Comparison of ENCODE assay signal across 8 cellular contexts in genomic region chr5:150562832-150563231, GRCh38. TPM values are rescaled to one million over a fixed set of nuclear protein-coding genes. Genes with fewer than 3 reads are reported as not detected.
DNase-seq lines count a peak whose midpoint lies in the region; ATAC-seq and TF ChIP-seq lines count a peak whose summit lies in the region.

No MANE protein-coding gene starts in this region.

- H3K4me1 ChIP-seq in breast epithelium: peaks cover 0 to 4% of the 10 kb centered on the region in 2 donors

- H3K4me3 Mint-ChIP-seq in nephron: no peak overlapping the region

- no peak overlapping the region for H3K4me3 ChIP-seq in AG09309 (ENCODE audit: control insufficient read depth, low read depth, low read length)
- H3K4me3 ChIP-seq in breast epithelium: no peak overlapping the region

- intact Hi-C loops in breast epithelium (cut with DNase I; ENCODE audit: low total_unique reads): no loop called here

- H3K27me3 ChIP-seq in breast epithelium: no peaks in the 10 kb centered on the region

- DNase-seq in AG09309 (ENCODE audit: low read depth) (no peak), GM04504 (ENCODE audit: low read depth) (peak; percentile 19), NCI-H774 (lab: John Stamatoyannopoulos, UW) (peak; percentile 0), breast epithelium (ENCODE audit: low spot score in 2 of 2) (no peak), NCI-H2081 treated with DMSO at 0.1 percent for 48 hours (lab: John Stamatoyannopoulos, UW) (no peak)

- H3K4me1 Mint-ChIP-seq in nephron: peaks cover 13% of the 10 kb centered on the region

- TF ChIP-seq CTCF in AG09309 (IDR thresholded peaks at IDR 0.05; ENCODE audit: control insufficient read depth, insufficient read depth, low read depth, low read length, missing control alignments) (peak; percentile 60), breast epithelium (IDR thresholded peaks at IDR 0.05) (peak; percentile 51 to 53 (median 52)), nephron (IDR thresholded peaks at IDR 0.05; ENCODE audit: unreplicated experiment in 3 of 3) (peak; percentile 51 to 56 (median 52))

- no peak overlapping the region for H3K27ac ChIP-seq in breast epithelium

- H3K27ac Mint-ChIP-seq in nephron: peak overlapping the region; percentile 8 to 69 (median 61)

- H3K36me3 Mint-ChIP-seq in nephron (ENCODE audit: low read depth): peaks cover 4% of the 10 kb centered on the region

- H3K9me3 Mint-ChIP-seq in nephron: peaks cover 4% of the 10 kb centered on the region

- ATAC-seq in HG02759 (IDR thresholded peaks at IDR 0.05; ENCODE audit: unreplicated experiment): no peak
- ATAC-seq in HG02610 (IDR thresholded peaks at IDR 0.05; ENCODE audit: unreplicated experiment): no peak

- no peaks in the 10 kb centered on the region for H3K9me3 ChIP-seq in breast epithelium

- no peaks in the 10 kb centered on the region for H3K36me3 ChIP-seq in breast epithelium

- TF ChIP-seq POLR2A in breast epithelium (IDR thresholded peaks at IDR 0.05): no peak

- no peaks in the 10 kb centered on the region for H3K27me3 Mint-ChIP-seq in nephron (ENCODE audit: low read depth)

RNA-seq across cellular contexts. Expression of gene NDST1, which starts 54.9 kb away (rescaled TPM):
- 10 to 100 TPM; 46.7 to 92.3 (median 74.1) TPM for total RNA-seq in breast epithelium

Comparison
In these comparisons a context has a peak if more than half of its experiments do, and no peak if none do; other contexts are left out.
1. DNase-seq: peak in GM04504 (single experiment) and NCI-H774 (single experiment); none in AG09309 (single experiment), breast epithelium (0 of 2) and NCI-H2081 treated with DMSO at 0.1 percent for 48 hours (single experiment).
2. Peak in every context shown above with its lines, with median percentiles within 50 percentile points of each other: CTCF ChIP-seq.